21 cellular contexts compared by ENCODE assay signal in the genomic region with DNA sequence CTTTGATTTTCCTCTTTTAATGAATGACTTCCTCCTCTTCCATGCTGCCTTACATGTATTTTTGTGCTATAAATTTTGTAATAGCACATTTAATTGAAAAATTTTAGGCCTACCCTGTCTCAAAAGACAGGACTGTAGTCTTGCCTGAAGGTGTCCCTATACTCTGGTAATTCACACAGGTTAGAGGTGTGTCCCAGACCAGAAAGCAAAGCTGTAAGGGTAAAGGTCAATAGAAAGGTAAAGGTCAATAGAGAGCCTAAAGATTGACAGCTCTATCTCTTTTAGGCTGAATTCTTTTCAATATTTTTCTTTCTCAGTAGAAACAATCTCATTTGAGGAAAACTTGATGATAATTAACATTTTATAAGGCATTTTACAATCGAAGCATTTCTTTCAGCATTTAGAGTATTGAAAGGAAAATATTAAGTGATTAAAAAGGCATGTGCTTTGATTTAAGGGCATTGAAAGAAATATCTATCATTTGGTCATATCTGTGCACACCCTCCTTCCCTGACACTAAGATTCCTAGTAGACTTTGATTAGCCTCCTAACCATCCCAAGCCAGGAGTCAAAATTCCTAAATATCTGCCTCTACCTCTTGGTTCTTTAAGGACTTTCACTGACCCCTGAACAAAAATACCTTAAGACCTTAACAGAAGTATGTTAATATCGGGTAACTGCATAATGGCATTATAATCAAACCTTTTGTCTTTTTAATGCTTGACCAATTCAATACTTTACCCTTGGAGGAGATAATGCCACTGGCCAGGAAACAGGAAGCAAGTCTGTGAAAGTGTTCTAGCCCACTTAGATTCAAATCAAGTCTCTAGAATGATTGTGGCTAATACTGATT.
DNase-seq lines count a peak whose midpoint lies in the region; TF ChIP-seq lines count a peak whose summit lies in the region.
"Had no signal": no experiment of that assay in that cellular context is flagged by ENCODE, and none has a peak within 500 bp of the region (broad histone marks: within the 10 kb centered on the region; RNA-seq: fewer than 3 reads in every experiment).

No MANE protein-coding gene starts in this region.

- H4K5ac ChIP-seq in mesendoderm (ENCODE audit: low read length), result no peak overlapping the region

- no peak overlapping the region for H3K4ac ChIP-seq in mesendoderm (ENCODE audit: low read depth, low read length)

- no peaks in the 10 kb centered on the region for H3K36me3 ChIP-seq in HUES48 (ENCODE audit: control insufficient read depth, insufficient read depth, low read length)
- H3K36me3 ChIP-seq in iPS-18a (ENCODE audit: control insufficient read depth, low read depth, low read length), result no peaks in the 10 kb centered on the region
- H3K36me3 ChIP-seq in mesendoderm (ENCODE audit: control insufficient read depth, insufficient read depth, low read length), result no peaks in the 10 kb centered on the region
- H3K36me3 ChIP-seq: HAP-1, Peyer's patch had no signal

- H3K9me3 Mint-ChIP-seq in brain, result no peaks in the 10 kb centered on the region
- no peaks in the 10 kb centered on the region for H3K9me3 Mint-ChIP-seq in mesothelial cell of epicardium

- no peak overlapping the region for H3K4me2 ChIP-seq in mesendoderm (ENCODE audit: low read length)
- H3K4me2 ChIP-seq: A549 had no signal

- H3K27me3 Mint-ChIP-seq in brain (no peaks in the 10 kb centered on the region), mesothelial cell of epicardium (ENCODE audit: low read depth) (no peaks in the 10 kb centered on the region)
- H3K27me3 Mint-ChIP-seq: CD4-positive, alpha-beta T cell had no signal

- peaks cover 65% of the 10 kb centered on the region for H3K4me1 ChIP-seq in HUES48 (ENCODE audit: control insufficient read depth, insufficient read depth, low read length)
- H3K4me1 ChIP-seq in iPS-18a (ENCODE audit: control insufficient read depth, low read depth, low read length), result peaks cover 53% of the 10 kb centered on the region
- peaks cover 5% of the 10 kb centered on the region for H3K4me1 ChIP-seq in mesendoderm (ENCODE audit: control insufficient read depth, low read depth, low read length)
- H3K4me1 ChIP-seq: A549, Caco-2, Peyer's patch had no signal

- H3K18ac ChIP-seq in mesendoderm (ENCODE audit: low read length), result no peak overlapping the region

- WGBS in mesendoderm (ENCODE audit: extremely low coverage, insufficient coverage, low lambda C conversion rate), result no CpG with 5 or more reads among the region's 2 CpGs

- TF ChIP-seq CTCF in brain (conservative IDR thresholded peaks at IDR 0.05) (no peak), mesothelial cell of epicardium (IDR thresholded peaks at IDR 0.05; ENCODE audit: unreplicated experiment) (no peak)

- no peak overlapping the region for H4K8ac ChIP-seq in mesendoderm (ENCODE audit: low read depth, low read length)

- H3K4me3 ChIP-seq in HUES48 (ENCODE audit: low read depth, low read length) (peak overlapping the region; percentile 40), iPS-18a (ENCODE audit: low read length) (peak overlapping the region; percentile 25), mesendoderm (ENCODE audit: low read length) (no peak overlapping the region)
- H3K4me3 ChIP-seq: A549, HAP-1, Peyer's patch had no signal

- H3K9me3 ChIP-seq in HUES48 (ENCODE audit: control insufficient read depth, insufficient read depth, low read length) (no peaks in the 10 kb centered on the region), iPS-18a (ENCODE audit: control insufficient read depth, low read depth, low read length) (no peaks in the 10 kb centered on the region)
- H3K9me3 ChIP-seq: A549, Caco-2, HAP-1, Peyer's patch had no signal

- H3K23ac ChIP-seq in mesendoderm (ENCODE audit: low read length), result no peak overlapping the region

- DNase-seq in mesendoderm, result peak; percentile 49
- DNase-seq in mesothelial cell of epicardium (ENCODE audit: low spot score in 2 of 2, unreplicated experiment in 2 of 2), result no peak
- no peak for DNase-seq in hypothalamus (lab: John Stamatoyannopoulos, UW)
- DNase-seq in activated T-cell treated with anti-CD3 and anti-CD28 coated beads, Interleukin-2, amount 50 U/mL, for 48 hours, result no peak
- no peak for DNase-seq in ecto neural progenitor cell (ENCODE audit: low spot score)
- DNase-seq: CD4-positive, alpha-beta T cell; DMS153; EL; KBM-7; NCI-H1105; NCI-H2081; NCI-H2171 treated with DMSO at 0.1 percent for 48 hours; NCI-H446 treated with DMSO at 0.1 percent for 48 hours; Peyer's patch had no signal

- H3K27ac Mint-ChIP-seq in brain, result peak overlapping the region in 3 of 5 experiments; percentile 19 to 50 (median 40)
- H3K27ac Mint-ChIP-seq in mesothelial cell of epicardium, result no peak overlapping the region
- H3K27ac Mint-ChIP-seq: CD4-positive, alpha-beta T cell had no signal

- H3K56ac ChIP-seq in mesendoderm (ENCODE audit: low read length), result no peak overlapping the region

- H3K36me3 Mint-ChIP-seq in brain (no peaks in the 10 kb centered on the region), mesothelial cell of epicardium (no peaks in the 10 kb centered on the region)

- H3K4me1 Mint-ChIP-seq in brain (peaks cover 24% of the 10 kb centered on the region), mesothelial cell of epicardium (peaks cover 5% of the 10 kb centered on the region)

- H3K79me1 ChIP-seq in mesendoderm (ENCODE audit: low read length), result peaks cover 6% of the 10 kb centered on the region

- H3K9ac ChIP-seq in HUES48 (ENCODE audit: low read depth, low read length) (no peak overlapping the region), iPS-18a (ENCODE audit: low read length) (no peak overlapping the region), mesendoderm (ENCODE audit: low read length) (no peak overlapping the region)

- no peak overlapping the region for H2BK15ac ChIP-seq in mesendoderm (replicated peaks; ENCODE audit: low read depth)

- no peak overlapping the region for H2AK5ac ChIP-seq in mesendoderm (ENCODE audit: low read length)

- peaks cover 5% of the 10 kb centered on the region for H3K79me2 ChIP-seq in mesendoderm (ENCODE audit: control insufficient read depth, insufficient read depth, low read length)

- no peak overlapping the region for H2BK5ac ChIP-seq in mesendoderm (ENCODE audit: low read length)

- H3K27ac ChIP-seq in HUES48 (ENCODE audit: low read depth, low read length), result peak overlapping the region; percentile 90
- H3K27ac ChIP-seq in iPS-18a (ENCODE audit: low read length), result peak overlapping the region; percentile 38
- H3K27ac ChIP-seq in mesendoderm (ENCODE audit: low read depth, low read length), result no peak overlapping the region
- H3K27ac ChIP-seq: A549, HL-60, Peyer's patch had no signal

- no peak overlapping the region for H2BK120ac ChIP-seq in mesendoderm (ENCODE audit: low read depth, low read length)

- H3K27me3 ChIP-seq in HUES48 (ENCODE audit: control insufficient read depth, insufficient read depth, low read length) (no peaks in the 10 kb centered on the region), iPS-18a (ENCODE audit: control insufficient read depth, insufficient read depth, low read length) (no peaks in the 10 kb centered on the region), mesendoderm (ENCODE audit: insufficient read depth, low read length, poor library complexity) (no peaks in the 10 kb centered on the region)
- H3K27me3 ChIP-seq: Peyer's patch had no signal

- H3K4me3 Mint-ChIP-seq in brain (peak overlapping the region in 1 of 5 experiments; percentile 11), mesothelial cell of epicardium (no peak overlapping the region)
- H3K4me3 Mint-ChIP-seq: CD4-positive, alpha-beta T cell had no signal
